Comparison of ENCODE assay signal across 8 cellular contexts in genomic region chr3:114879059-114880031, GRCh38.
DNase-seq lines count a peak whose midpoint lies in the region; ATAC-seq, FAIRE-seq and TF ChIP-seq lines count a peak whose summit lies in the region.

No MANE protein-coding gene starts in this region.

- no peak overlapping the region for H3K9ac ChIP-seq in HUES48 (ENCODE audit: low read depth, low read length)

- in situ Hi-C loops in transverse colon (cut with MboI; ENCODE audit: low pct_ligation_motif_present in 1 of 4, low pct_unique_long_range_greater_than_20kb in 1 of 4, low sequenced_read_pairs in 3 of 4), result no loop called here

- TF ChIP-seq CTCF in pancreas (IDR thresholded peaks at IDR 0.05) (no peak), transverse colon (IDR thresholded peaks at IDR 0.05) (no peak)

- intact Hi-C loops in pancreas (cut with DNase I), result no loop called here
- intact Hi-C loops in transverse colon (cut with DNase I; ENCODE audit: low total_unique reads), result no loop called here

- DNase-seq in GM04504 (ENCODE audit: low read depth) (peak; percentile 24), pancreas (no peak), midbrain (lab: John Stamatoyannopoulos, UW) (no peak), transverse colon (no peak), Kasumi-1 (lab: John Stamatoyannopoulos, UW) (no peak)

- 19 to 23% methylated on average over 8 of the region's 8 CpGs for WGBS in pancreas, 2 donors
- 42 to 46% methylated on average over 8 of the region's 8 CpGs for WGBS in transverse colon (ENCODE audit: low coverage in 1 of 2), 2 donors

- H3K27me3 ChIP-seq in HUES48 (ENCODE audit: control insufficient read depth, insufficient read depth, low read length) (no peaks in the 10 kb centered on the region), pancreas (no peaks in the 10 kb centered on the region), transverse colon (no peaks in the 10 kb centered on the region)

- H3K27ac ChIP-seq in HUES48 (ENCODE audit: low read depth, low read length), result peak overlapping the region; percentile 83
- H3K27ac ChIP-seq in angular gyrus (ENCODE audit: low read depth, low read length), result peak overlapping the region; percentile 56
- peak overlapping the region; percentile 56 to 82 (median 72) for H3K27ac ChIP-seq in pancreas
- peak overlapping the region in 2 of 4 donors; percentile 3 to 14 for H3K27ac ChIP-seq in transverse colon

- no peak for FAIRE-seq in pancreas (lab: Jason Lieb, UNC)

- H3K9me3 ChIP-seq in HUES48 (ENCODE audit: control insufficient read depth, insufficient read depth, low read length) (no peaks in the 10 kb centered on the region), pancreas (no peaks in the 10 kb centered on the region), transverse colon (no peaks in the 10 kb centered on the region)

- peak; percentile 79 for ATAC-seq in GM21619 (IDR thresholded peaks at IDR 0.05; ENCODE audit: unreplicated experiment)
- ATAC-seq in pancreas, result peak; percentile 69 to 83 (median 76)

- no peak for TF ChIP-seq EP300 in transverse colon (IDR thresholded peaks at IDR 0.05; ENCODE audit: low read depth)

- H3K4me1 ChIP-seq in HUES48 (ENCODE audit: control insufficient read depth, insufficient read depth, low read length) (peaks cover 26% of the 10 kb centered on the region), pancreas (peaks cover 30 to 53% (median 52%) of the 10 kb centered on the region in 3 donors), transverse colon (peaks cover 5 to 26% (median 11%) of the 10 kb centered on the region in 4 donors)

- no peaks in the 10 kb centered on the region for H3K36me3 ChIP-seq in HUES48 (ENCODE audit: control insufficient read depth, insufficient read depth, low read length)
- H3K36me3 ChIP-seq in pancreas, result no peaks in the 10 kb centered on the region
- no peaks in the 10 kb centered on the region for H3K36me3 ChIP-seq in transverse colon

- H3K4me3 ChIP-seq in HUES48 (ENCODE audit: low read depth, low read length) (no peak overlapping the region), pancreas (peak overlapping the region in 2 of 4 donors; percentile 4 to 5), transverse colon (no peak overlapping the region)

- no peak for TF ChIP-seq POLR2A in transverse colon (IDR thresholded peaks at IDR 0.05)
